ENCODE assay signal across 9 cellular contexts in genomic region chr3:42589382-42590109, GRCh38. TPM values are rescaled to one million over a fixed set of nuclear protein-coding genes. Genes with fewer than 3 reads are reported as not detected.
DNase-seq lines count a peak whose midpoint lies in the region; ATAC-seq and TF ChIP-seq lines count a peak whose summit lies in the region.
"Had no signal": no experiment of that assay in that cellular context is flagged by ENCODE, and none has a peak within 500 bp of the region (broad histone marks: within the 10 kb centered on the region; RNA-seq: fewer than 3 reads in every experiment).

No MANE protein-coding gene starts in this region.

- H3K9me3 Mint-ChIP-seq in CD4-positive, alpha-beta T cell = no peaks in the 10 kb centered on the region

- no peaks in the 10 kb centered on the region for H3K27me3 Mint-ChIP-seq in CD4-positive, alpha-beta T cell

- no peaks in the 10 kb centered on the region for H3K27me3 ChIP-seq in CD4-positive, alpha-beta T cell (ENCODE audit: control insufficient read depth, insufficient read depth, low read length)
- H3K27me3 ChIP-seq in KMS-11 (ENCODE audit: insufficient read depth, low read depth) = no peaks in the 10 kb centered on the region
- H3K27me3 ChIP-seq in neutrophil = no peaks in the 10 kb centered on the region
- H3K27me3 ChIP-seq: ovary had no signal

- DNase-seq in CD4-positive, alpha-beta T cell = no peak
- DNase-seq in RPMI8226 (no peak), SKM-1 (lab: John Stamatoyannopoulos, UW; ENCODE audit: unreplicated experiment) (no peak)

- intact Hi-C loops in CD4-positive, alpha-beta T cell (cut with DNase I, micrococcal nuclease) = loop anchor here (1.0 to 10.0 kb wide), 5 partner anchors 7 to 1035 kb away; partner anchors contain the start of genes ANO10 (in 1 of the 2) and NKTR (in 1 of the 2)

- H3K4me1 ChIP-seq in KMS-11 (ENCODE audit: low read depth, poor library complexity, severe bottlenecking) = peaks cover 27% of the 10 kb centered on the region
- H3K4me1 ChIP-seq in neutrophil (ENCODE audit: control insufficient read depth in 1 of 2, insufficient read depth in 1 of 2, low read depth in 1 of 2, low read length in 1 of 2) = peaks cover 15 to 18% of the 10 kb centered on the region in 2 experiments

- POLR2A ChIA-PET in CD4-positive, alpha-beta T cell (lab: Charles Lee) = interaction anchor here (0.6 to 3.7 kb wide), 9 partner anchors 8 to 357 kb away, joined by 3 to 73 read pairs (median 5); partner anchors contain the start of genes NKTR, SEC22C and VIPR1

- peak overlapping the region; percentile 99 for H3K4me3 Mint-ChIP-seq in CD4-positive, alpha-beta T cell

- no peaks in the 10 kb centered on the region for H3K36me3 ChIP-seq in KMS-11 (ENCODE audit: insufficient read depth)
- no peaks in the 10 kb centered on the region for H3K36me3 ChIP-seq in neutrophil
- H3K36me3 ChIP-seq: ovary had no signal

- H3K9ac ChIP-seq in KMS-11 = no peak overlapping the region; the same call in 1 of the 2 replicates

- H3K4me2 ChIP-seq in KMS-11 = peak overlapping the region; percentile 71

- peaks cover 26% of the 10 kb centered on the region for H3K36me3 Mint-ChIP-seq in CD4-positive, alpha-beta T cell (ENCODE audit: low read depth)

- CTCF ChIA-PET in CD4-positive, alpha-beta T cell (lab: Charles Lee) = interaction anchor here (1.0 to 1.3 kb wide), 3 partner anchors 8 to 155 kb away, joined by 4 to 14 read pairs (median 5); partner anchors contain the start of gene SEC22C

- H3K27ac Mint-ChIP-seq in CD4-positive, alpha-beta T cell = peak overlapping the region; percentile 89

- ATAC-seq in CD4-positive, alpha-beta T cell (ENCODE audit: poor library complexity) = no peak
- ATAC-seq in HG03280 (IDR thresholded peaks at IDR 0.05; ENCODE audit: unreplicated experiment) = no peak
- ATAC-seq in GM18861 (IDR thresholded peaks at IDR 0.05; ENCODE audit: unreplicated experiment) = no peak

- H3K4me1 Mint-ChIP-seq in CD4-positive, alpha-beta T cell (ENCODE audit: low read depth) = peaks cover 33% of the 10 kb centered on the region

- H3K27ac ChIP-seq in CD4-positive, alpha-beta T cell (ENCODE audit: low read depth, low read length) = peak overlapping the region; percentile 59
- peak overlapping the region; percentile 68 for H3K27ac ChIP-seq in KMS-11
- H3K27ac ChIP-seq in cingulate gyrus (ENCODE audit: low read depth, low read length) = peak overlapping the region; percentile 76
- H3K27ac ChIP-seq in neutrophil = peak overlapping the region; percentile 85

- H3K79me2 ChIP-seq in KMS-11 (ENCODE audit: insufficient read depth, low read depth) = peaks cover 15% of the 10 kb centered on the region

- H4K20me1 ChIP-seq in KMS-11 (ENCODE audit: insufficient read depth) = no peaks in the 10 kb centered on the region

- no peak for TF ChIP-seq CTCF in CD4-positive, alpha-beta T cell (IDR thresholded peaks at IDR 0.05)
- TF ChIP-seq CTCF in KMS-11 (conservative IDR thresholded peaks at IDR 0.05; ENCODE audit: low read depth, low read length) (no peak), neutrophil (IDR thresholded peaks at IDR 0.05) (no peak)

- peak overlapping the region; percentile 64; the same call in 1 of the 2 replicates for H2AFZ ChIP-seq in KMS-11 (ENCODE audit: low read depth)

- H3K4me3 ChIP-seq in KMS-11 (IDR thresholded peaks at IDR 0.05; ENCODE audit: insufficient read depth, low read depth, low read length) (no peak overlapping the region), neutrophil (ENCODE audit: low read depth in 1 of 2, low read length in 1 of 2) (peak overlapping the region; percentile 68 to 90)

- no peaks in the 10 kb centered on the region for H3K9me3 ChIP-seq in CD4-positive, alpha-beta T cell (ENCODE audit: control insufficient read depth, low read length)
- H3K9me3 ChIP-seq in neutrophil = no peaks in the 10 kb centered on the region
- H3K9me3 ChIP-seq: ovary had no signal

RNA-seq across cellular contexts. Expression of gene SS18L2, which starts 1.1 kb away (rescaled TPM):
- 10 to 100 TPM; 47.2 to 53.6 TPM for total RNA-seq in CD4-positive, alpha-beta T cell

RNA-seq across cellular contexts. Expression of gene SEC22C, which starts 7.8 kb away (rescaled TPM):
- 10 to 100 TPM; 73.6 to 75.4 TPM for total RNA-seq in CD4-positive, alpha-beta T cell

RNA-seq across cellular contexts. Expression of gene NKTR, which starts 10.9 kb away (rescaled TPM):
- total RNA-seq in CD4-positive, alpha-beta T cell = 100 to 1,000 TPM; 236 to 249 TPM
